8 cellular contexts compared by ENCODE assay signal in the genomic region with DNA sequence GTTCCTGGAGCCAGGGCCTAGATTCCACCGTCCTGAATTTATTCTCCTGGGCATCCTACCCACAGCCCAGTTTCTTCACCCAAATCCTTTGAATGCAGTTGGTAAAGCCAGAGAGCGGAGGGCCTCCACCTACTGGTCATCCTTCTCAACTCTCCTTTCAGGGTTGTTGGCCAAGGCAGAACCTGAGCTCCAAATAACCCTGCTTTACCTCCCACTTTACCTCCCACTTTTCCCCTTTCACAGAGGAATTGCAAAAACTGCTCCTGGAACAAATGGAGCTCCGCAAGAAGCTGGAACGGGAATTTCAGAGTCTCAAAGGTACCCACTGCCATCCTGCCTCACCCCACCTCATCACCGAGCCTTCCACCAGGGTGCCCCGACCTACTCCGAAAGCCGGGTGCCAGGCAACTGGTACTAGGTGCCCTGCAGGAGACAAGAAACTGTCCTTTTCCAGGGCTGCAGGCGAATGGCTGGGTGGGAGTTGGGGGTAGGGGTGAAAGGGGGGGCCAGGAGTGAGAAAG. TPM values are rescaled to one million over a fixed set of nuclear protein-coding genes. Genes with fewer than 3 reads are reported as not detected.
DNase-seq lines count a peak whose midpoint lies in the region; ATAC-seq and TF ChIP-seq lines count a peak whose summit lies in the region.

No MANE protein-coding gene starts in this region.

- H3F3A ChIP-seq in DOHH2 (ENCODE audit: control insufficient read depth, insufficient read depth): peaks cover 2% of the 10 kb centered on the region; the same call in 1 of the 2 replicates

- no peak for DNase-seq in HFF-Myc (ENCODE audit: extremely low read depth, low read depth)
- DNase-seq in UCSD-AML1 (lab: John Stamatoyannopoulos, UW; ENCODE audit: unreplicated experiment): peak; percentile 24
- no peak for DNase-seq in right lobe of liver
- no peak for DNase-seq in NCI-H1694 (lab: John Stamatoyannopoulos, UW)

- H3K4me3 ChIP-seq in DOHH2 (ENCODE audit: low read length): no peak overlapping the region
- H3K4me3 ChIP-seq in HFF-Myc (replicated peaks; ENCODE audit: low read depth, low read length): no peak overlapping the region
- H3K4me3 ChIP-seq in right lobe of liver: no peak overlapping the region

- H3K27ac ChIP-seq in DOHH2 (ENCODE audit: low read depth, low read length) (no peak overlapping the region), right lobe of liver (no peak overlapping the region)

- intact Hi-C loops in right lobe of liver (cut with DNase I): loop anchor here in 1 of 2 donors (10.0 kb wide), 2 partner anchors 327 to 367 kb away; no protein-coding TSS in a partner anchor

- H3K9me3 ChIP-seq in DOHH2 (ENCODE audit: control insufficient read depth, insufficient read depth, low read length): no peaks in the 10 kb centered on the region
- H3K9me3 ChIP-seq in right lobe of liver: no peaks in the 10 kb centered on the region

- no peak overlapping the region for H3K4me2 ChIP-seq in DOHH2 (ENCODE audit: low read length)

- peaks cover 37% of the 10 kb centered on the region for H3K27me3 ChIP-seq in DOHH2 (ENCODE audit: control insufficient read depth, low read length)
- H3K27me3 ChIP-seq in right lobe of liver: peaks cover 19 to 60% of the 10 kb centered on the region in 2 donors

- WGBS in right lobe of liver (ENCODE audit: insufficient coverage, low coverage, low lambda C conversion rate, missing lambda C conversion rate): 4% methylated on average over 8 of the region's 9 CpGs

- H4K20me1 ChIP-seq in DOHH2 (ENCODE audit: control insufficient read depth, insufficient read depth, low read depth, low read length): no peaks in the 10 kb centered on the region

- no peaks in the 10 kb centered on the region for H3K9me2 ChIP-seq in DOHH2 (replicated peaks; ENCODE audit: control insufficient read depth, low read length)

- no peaks in the 10 kb centered on the region for H3K79me2 ChIP-seq in DOHH2 (ENCODE audit: control insufficient read depth, low read length)

- TF ChIP-seq CTCF in DOHH2 (IDR thresholded peaks at IDR 0.05; ENCODE audit: low read depth, low read length, poor library complexity, severe bottlenecking): peak; percentile 23
- peak; percentile 36 for TF ChIP-seq CTCF in HFF-Myc (IDR thresholded peaks at IDR 0.05; ENCODE audit: low read depth, low read length, missing control alignments)
- TF ChIP-seq CTCF in right lobe of liver (IDR thresholded peaks at IDR 0.05): peak; percentile 10 to 37 (median 32)

- no peaks in the 10 kb centered on the region for H3K36me3 ChIP-seq in DOHH2 (ENCODE audit: control insufficient read depth, low read length)
- no peaks in the 10 kb centered on the region for H3K36me3 ChIP-seq in right lobe of liver

- H3K4me1 ChIP-seq in DOHH2 (ENCODE audit: control insufficient read depth, low read length) (peaks cover 41% of the 10 kb centered on the region), right lobe of liver (peaks cover 0 to 59% (median 18%) of the 10 kb centered on the region in 4 donors)

- ATAC-seq in right lobe of liver (peak in 2 of 4 donors; percentile 41 to 43), GM19324 (IDR thresholded peaks at IDR 0.05; ENCODE audit: low FRiP score, unreplicated experiment) (no peak), HG02840 (IDR thresholded peaks at IDR 0.05; ENCODE audit: low FRiP score, unreplicated experiment) (no peak), HG02870 (IDR thresholded peaks at IDR 0.05; ENCODE audit: unreplicated experiment) (no peak)

- no peak for TF ChIP-seq POLR2A in right lobe of liver (IDR thresholded peaks at IDR 0.05)

RNA-seq across cellular contexts. Expression of a gene that starts 6.8 kb away (rescaled TPM):
- under 1 TPM in 5 of 6 experiments, not detected in 1; 0.05 to 0.21 (median 0.09) TPM for total RNA-seq in right lobe of liver

RNA-seq across cellular contexts. Expression of a gene that starts 7.8 kb away (rescaled TPM):
- not detected for total RNA-seq in right lobe of liver
